Comparison of ENCODE assay signal across 23 cellular contexts in genomic region chr5:139841549-139841948, GRCh38. TPM values are rescaled to one million over a fixed set of nuclear protein-coding genes. Genes with fewer than 3 reads are reported as not detected.
DNase-seq lines count a peak whose midpoint lies in the region; ATAC-seq, FAIRE-seq and TF ChIP-seq lines count a peak whose summit lies in the region.
"Had no signal": no experiment of that assay in that cellular context is flagged by ENCODE, and none has a peak within 500 bp of the region (broad histone marks: within the 10 kb centered on the region; RNA-seq: fewer than 3 reads in every experiment).

No MANE protein-coding gene starts in this region.

- ATAC-seq in K562 = no peak
- no peak for ATAC-seq in GM19395 (IDR thresholded peaks at IDR 0.05; ENCODE audit: unreplicated experiment)
- no peak for ATAC-seq in naive thymus-derived CD4-positive, alpha-beta T cell

- no peaks in the 10 kb centered on the region for H3F3A ChIP-seq in smooth muscle cell (ENCODE audit: low read depth)

- H3K79me2 ChIP-seq in K562 (ENCODE audit: control insufficient read depth, insufficient read depth, low read length) = no peaks in the 10 kb centered on the region
- no peaks in the 10 kb centered on the region for H3K79me2 ChIP-seq in smooth muscle cell (ENCODE audit: low read depth)

- WGBS in K562 (ENCODE audit: insufficient coverage, low coverage, missing lambda C conversion rate) = 3% methylated on average over 4 of the region's 4 CpGs
- WGBS in smooth muscle cell (ENCODE audit: low lambda C conversion rate) = 80% methylated on average over 4 of the region's 4 CpGs

- H3K4me2 ChIP-seq in K562 (ENCODE audit: insufficient read depth, low read length) (no peak overlapping the region), smooth muscle cell (no peak overlapping the region)
- H3K4me2 ChIP-seq: PC-9 had no signal

- H3K27me3 Mint-ChIP-seq in activated T-helper 1 cell treated with anti-CD3 and anti-CD28 coated beads, Interleukin-12 subunit alpha, Interleukin-12 subunit beta, Interleukin-2, Interleukin-4 antibody, amounts not matched to agents 30 ng/mL and 10 ng/mL and 1 ng/mL, durations not matched to agents 14 hours and 24 hours and 36 hours (ENCODE audit: insufficient read depth) = peaks cover 33% of the 10 kb centered on the region
- H3K27me3 Mint-ChIP-seq in naive thymus-derived CD4-positive, alpha-beta T cell = peaks cover 15 to 41% (median 18%) of the 10 kb centered on the region in 5 donors

- no peak overlapping the region for H3K4me3 Mint-ChIP-seq in activated T-helper 1 cell treated with anti-CD3 and anti-CD28 coated beads, Interleukin-12 subunit alpha, Interleukin-12 subunit beta, Interleukin-2, Interleukin-4 antibody, amounts not matched to agents 30 ng/mL and 10 ng/mL and 1 ng/mL, durations not matched to agents 14 hours and 24 hours and 36 hours
- H3K4me3 Mint-ChIP-seq in naive thymus-derived CD4-positive, alpha-beta T cell = no peak overlapping the region
- H3K4me3 Mint-ChIP-seq: CD14-positive monocyte had no signal

- POLR2A ChIA-PET in K562 (lab: Yijun Ruan, JAX) = interaction anchor here (0.6 kb wide), 1 partner anchor 15 kb away, joined by 3 read pairs; no protein-coding TSS in a partner anchor
- POLR2A ChIA-PET in naive thymus-derived CD4-positive, alpha-beta T cell (lab: Charles Lee) = no interaction called here

- TF ChIP-seq CTCF in K562 (IDR thresholded peaks at IDR 0.05 in 2 of 3, conservative IDR thresholded peaks at IDR 0.05 in 1 of 3; ENCODE audit: insufficient read depth in 2 of 3, low read depth in 1 of 3, low read length in 3 of 3) = no peak
- peak; percentile 15 for TF ChIP-seq CTCF in fibroblast of villous mesenchyme (IDR thresholded peaks at IDR 0.05; ENCODE audit: insufficient read depth, low read depth, low read length)
- peak; percentile 6 for TF ChIP-seq CTCF in smooth muscle cell (IDR thresholded peaks at IDR 0.05; ENCODE audit: borderline replicate concordance, insufficient read depth, poor library complexity, severe bottlenecking)

- H3K27ac Mint-ChIP-seq in activated T-helper 1 cell treated with anti-CD3 and anti-CD28 coated beads, Interleukin-12 subunit alpha, Interleukin-12 subunit beta, Interleukin-2, Interleukin-4 antibody, amounts not matched to agents 30 ng/mL and 10 ng/mL and 1 ng/mL, durations not matched to agents 14 hours and 24 hours and 36 hours = no peak overlapping the region
- H3K27ac Mint-ChIP-seq in naive thymus-derived CD4-positive, alpha-beta T cell = no peak overlapping the region
- H3K27ac Mint-ChIP-seq: CD14-positive monocyte had no signal

- no TSS peak for BruUV-seq in K562 (replicated peaks; lab: Mats Ljungman, UMichigan)

- no peaks in the 10 kb centered on the region for H3K9me3 ChIP-seq in K562 (replicated peaks; ENCODE audit: control insufficient read depth, insufficient read depth, low read depth, low read length)
- no peaks in the 10 kb centered on the region for H3K9me3 ChIP-seq in smooth muscle cell (replicated peaks; ENCODE audit: low read depth)
- no peaks in the 10 kb centered on the region for H3K9me3 ChIP-seq in naive thymus-derived CD4-positive, alpha-beta T cell (ENCODE audit: control insufficient read depth in 2 of 3, low read length in 3 of 3)

- no peak for FAIRE-seq in K562 (lab: Jason Lieb, UNC)
- no peak for FAIRE-seq in urothelium cell line (lab: Jason Lieb, UNC)
- FAIRE-seq: GM18507 had no signal

- H4K20me1 ChIP-seq in K562 (replicated peaks; ENCODE audit: control insufficient read depth, insufficient read depth, low read length) (0 out of 2 replicates have a peak, but pooled peaks cover 12% of the 10 kb centered on the region), smooth muscle cell (ENCODE audit: low read depth) (no peaks in the 10 kb centered on the region)

- CTCF ChIA-PET in K562 (lab: Yijun Ruan, JAX; ENCODE audit: low intra/inter-chr PET ratio) = interaction anchor here (0.6 kb wide), 1 partner anchor 18 kb away, joined by 3 read pairs; no protein-coding TSS in a partner anchor
- CTCF ChIA-PET in naive thymus-derived CD4-positive, alpha-beta T cell (lab: Charles Lee) = no interaction called here

- no peak for TF ChIP-seq EP300 in K562 (IDR thresholded peaks at IDR 0.05; ENCODE audit: low read length)

- DNase-seq in LHCN-M2 (ENCODE audit: low read depth) = peak; percentile 4
- DNase-seq in K562 (ENCODE audit: extremely low read depth in 1 of 4, low spot score in 3 of 4) = no peak
- no peak for DNase-seq in fibroblast of villous mesenchyme (ENCODE audit: low read depth)
- no peak for DNase-seq in smooth muscle cell (lab: John Stamatoyannopoulos, UW; ENCODE audit: unreplicated experiment)
- no peak for DNase-seq in activated T-helper 1 cell treated with anti-CD3 and anti-CD28 coated beads, Interleukin-12 subunit alpha, Interleukin-12 subunit beta, Interleukin-2, Interleukin-4 antibody, amounts not matched to agents 30 ng/mL and 10 ng/mL and 1 ng/mL, durations not matched to agents 14 hours and 24 hours and 36 hours (ENCODE audit: low spot score)
- DNase-seq in naive thymus-derived CD4-positive, alpha-beta T cell = no peak
- no peak for DNase-seq in urothelium cell line (ENCODE audit: low spot score)
- DNase-seq: ACHN, DMS53, GDM1, H7, MM.1S, NCI-H1048, NCI-H1417 treated with DMSO at 0.1 percent for 48 hours, NCI-H187, NCI-H510A, NCI-H748 treated with DMSO at 0.1 percent for 48 hours, PC-9, RPMI8226, SHP77 had no signal

- H3K36me3 ChIP-seq in K562 (ENCODE audit: control insufficient read depth, insufficient read depth, low read length) = no peaks in the 10 kb centered on the region
- no peaks in the 10 kb centered on the region for H3K36me3 ChIP-seq in smooth muscle cell (ENCODE audit: low read depth)
- H3K36me3 ChIP-seq in naive thymus-derived CD4-positive, alpha-beta T cell (ENCODE audit: control insufficient read depth in 2 of 3, insufficient read depth in 3 of 3, low read length in 3 of 3) = no peaks in the 10 kb centered on the region

- H3K9me3 Mint-ChIP-seq in activated T-helper 1 cell treated with anti-CD3 and anti-CD28 coated beads, Interleukin-12 subunit alpha, Interleukin-12 subunit beta, Interleukin-2, Interleukin-4 antibody, amounts not matched to agents 30 ng/mL and 10 ng/mL and 1 ng/mL, durations not matched to agents 14 hours and 24 hours and 36 hours = no peaks in the 10 kb centered on the region
- H3K9me3 Mint-ChIP-seq in naive thymus-derived CD4-positive, alpha-beta T cell = peaks cover 0 to 1% (median 0%) of the 10 kb centered on the region in 11 donors

- no peak overlapping the region for H3K27ac ChIP-seq in K562 (ENCODE audit: extremely low read depth, low read depth, low read length)
- no peak overlapping the region for H3K27ac ChIP-seq in smooth muscle cell (ENCODE audit: low read depth)
- H3K27ac ChIP-seq in naive thymus-derived CD4-positive, alpha-beta T cell (ENCODE audit: low read depth, low read length) = no peak overlapping the region
- H3K27ac ChIP-seq: PC-9 had no signal

- peaks cover 4% of the 10 kb centered on the region for H3K4me1 Mint-ChIP-seq in activated T-helper 1 cell treated with anti-CD3 and anti-CD28 coated beads, Interleukin-12 subunit alpha, Interleukin-12 subunit beta, Interleukin-2, Interleukin-4 antibody, amounts not matched to agents 30 ng/mL and 10 ng/mL and 1 ng/mL, durations not matched to agents 14 hours and 24 hours and 36 hours (ENCODE audit: low read depth)
- H3K4me1 Mint-ChIP-seq in naive thymus-derived CD4-positive, alpha-beta T cell = peaks cover 0 to 3% (median 3%) of the 10 kb centered on the region in 7 donors
- H3K4me1 Mint-ChIP-seq: CD14-positive monocyte had no signal

- intact Hi-C loops in K562 (cut with micrococcal nuclease) = loop anchor here (5.0 kb wide), 1 partner anchor 209 kb away; no protein-coding TSS in a partner anchor
- intact Hi-C loops in activated T-helper 1 cell treated with anti-CD3 and anti-CD28 coated beads, Interleukin-12 subunit alpha, Interleukin-12 subunit beta, Interleukin-2, Interleukin-4 antibody, amounts not matched to agents 30 ng/mL and 10 ng/mL and 1 ng/mL, durations not matched to agents 14 hours and 24 hours and 36 hours (cut with micrococcal nuclease) = loop anchor here (10.0 kb wide), 1 partner anchor 313 kb away; no protein-coding TSS in a partner anchor
- intact Hi-C loops in naive thymus-derived CD4-positive, alpha-beta T cell (cut with micrococcal nuclease) = loop anchor here (10.0 kb wide), 4 partner anchors 123 to 547 kb away; partner anchors contain the start of gene MATR3 (in 1 of the 2)

- TF ChIP-seq POLR2A in K562 (conservative IDR thresholded peaks at IDR 0.05) = no peak

- in situ Hi-C loops in K562 (cut with MboI) = loop anchor here (5.0 kb wide), 1 partner anchor 54 kb away; no protein-coding TSS in a partner anchor

- H3K4me3 ChIP-seq in K562 (no peak overlapping the region), fibroblast of villous mesenchyme (ENCODE audit: low read depth, low read length) (no peak overlapping the region), smooth muscle cell (no peak overlapping the region)
- H3K4me3 ChIP-seq in naive thymus-derived CD4-positive, alpha-beta T cell (ENCODE audit: low read length) = no peak overlapping the region
- H3K4me3 ChIP-seq: PC-9 had no signal

- H3K9ac ChIP-seq in K562 (ENCODE audit: insufficient read depth in 1 of 2, low read depth in 2 of 2, low read length in 2 of 2) (no peak overlapping the region), smooth muscle cell (ENCODE audit: low read depth) (no peak overlapping the region)

- H2AFZ ChIP-seq in K562 (ENCODE audit: low read depth, low read length) (no peak overlapping the region), smooth muscle cell (ENCODE audit: low read depth) (no peak overlapping the region)
- H2AFZ ChIP-seq: PC-9 had no signal

- TF ChIP-seq RAD21 in K562 (CRISPR knock-in tag; conservative IDR thresholded peaks at IDR 0.05 in 1 of 2, IDR thresholded peaks at IDR 0.05 in 1 of 2) = no peak

- H3K4me1 ChIP-seq in K562 (replicated peaks in 1 of 2; ENCODE audit: control insufficient read depth in 2 of 2, insufficient read depth in 2 of 2, low read length in 2 of 2) (no peaks in the 10 kb centered on the region), smooth muscle cell (ENCODE audit: low read depth) (no peaks in the 10 kb centered on the region)
- no peaks in the 10 kb centered on the region for H3K4me1 ChIP-seq in naive thymus-derived CD4-positive, alpha-beta T cell (ENCODE audit: control insufficient read depth in 2 of 2, insufficient read depth in 2 of 2, low read length in 2 of 2)

- H3K36me3 Mint-ChIP-seq in activated T-helper 1 cell treated with anti-CD3 and anti-CD28 coated beads, Interleukin-12 subunit alpha, Interleukin-12 subunit beta, Interleukin-2, Interleukin-4 antibody, amounts not matched to agents 30 ng/mL and 10 ng/mL and 1 ng/mL, durations not matched to agents 14 hours and 24 hours and 36 hours (ENCODE audit: low read depth) = no peaks in the 10 kb centered on the region
- no peaks in the 10 kb centered on the region for H3K36me3 Mint-ChIP-seq in naive thymus-derived CD4-positive, alpha-beta T cell
- H3K36me3 Mint-ChIP-seq: CD14-positive monocyte had no signal

- no peaks in the 10 kb centered on the region for H3K9me1 ChIP-seq in K562 (ENCODE audit: control insufficient read depth, insufficient read depth, low read length)

- H3K27me3 ChIP-seq in K562 (ENCODE audit: control insufficient read depth in 2 of 2, insufficient read depth in 2 of 2, low read length in 2 of 2) (peaks cover 17 to 54% of the 10 kb centered on the region in 2 experiments; a peak in 4 of 5 replicates), smooth muscle cell (ENCODE audit: low read depth) (peaks cover 40% of the 10 kb centered on the region)
- no peaks in the 10 kb centered on the region for H3K27me3 ChIP-seq in naive thymus-derived CD4-positive, alpha-beta T cell (ENCODE audit: control insufficient read depth in 2 of 2, insufficient read depth in 2 of 2, low read length in 2 of 2)

RNA-seq across cellular contexts. Expression of gene PSD2, which starts 45.9 kb away (rescaled TPM):
- total RNA-seq in LHCN-M2 (2014; rRNA removed) (not detected in 2 replicates), K562 (2014; rRNA removed) (0.09 TPM in 1 of 2 replicates, not detected in the other), K562 (2014; rRNA removed; fragmentation: Illumina TruSeq; extraction: Trizol) (not detected in 2 replicates), K562 (2015; rRNA removed; fragmentation: Illumina TruSeq; extraction: Trizol) (not detected in 2 replicates), K562 (2021) (0.04 and 0.07 TPM in 2 replicates), fibroblast of villous mesenchyme (under 0.01 TPM in 1 of 2 replicates, not detected in the other), smooth muscle cell (0.72 and 0.81 TPM in 2 replicates)
- 0.06 TPM for polyA plus RNA-seq in LHCN-M2 (2012)
- total RNA-seq in K562 (2011; cell fraction: chromatin; rRNA removed; ENCODE audit: low replicate concordance) = 0.09 TPM in 2 replicates
- under 0.01 TPM in 1 of 2 replicates, not detected in the other for total RNA-seq in K562 (2011; cell fraction: nucleolus; rRNA removed)
- total RNA-seq in K562 (2011; cell fraction: nucleoplasm; rRNA removed) = not detected in 2 replicates
- polyA plus RNA-seq in K562 (2011; rRNA removed) (0.04 and 0.11 TPM in 2 replicates), K562 (2014; fragmentation: Illumina TruSeq; extraction: Trizol) (0.01 TPM in 1 of 2 replicates, not detected in the other), K562 (2014; fragmentation: Nextera tagmentation; extraction: Ambion mirVana) (not detected), K562 (2014; rRNA removed) (0.01 TPM in 1 of 2 replicates, not detected in the other), smooth muscle cell (0.43 and 0.54 TPM in 2 replicates)
- polyA plus RNA-seq in K562 (2011; cell fraction: cytosol; rRNA removed) = 0.09 TPM in 1 of 2 replicates, not detected in the other
- polyA plus RNA-seq in K562 (2011; cell fraction: nucleus; rRNA removed) = 0.18 and 0.29 TPM in 2 replicates
- polyA plus RNA-seq in K562 (2012) = 0.01 and 0.06 TPM in 2 replicates
- 0.03 TPM in 1 of 2 replicates, not detected in the other for polyA minus RNA-seq in K562 (2011; rRNA and poly(A)+ RNA removed)
- not detected in 2 replicates for polyA minus RNA-seq in K562 (2011; cell fraction: cytosol; rRNA and poly(A)+ RNA removed)
- 0.11 TPM in 1 of 2 replicates, not detected in the other for polyA minus RNA-seq in K562 (2011; cell fraction: nucleus; rRNA and poly(A)+ RNA removed)
- total RNA-seq in activated T-helper 1 cell treated with anti-CD3 and anti-CD28 coated beads, Interleukin-12 subunit alpha, Interleukin-12 subunit beta, Interleukin-2, Interleukin-4 antibody, amounts not matched to agents 30 ng/mL and 10 ng/mL and 1 ng/mL, durations not matched to agents 14 hours and 24 hours and 36 hours = not detected in 2 replicates
- under 1 TPM in 2 of 5 experiments, not detected in 3; 0.05 to 0.42 TPM for total RNA-seq in naive thymus-derived CD4-positive, alpha-beta T cell
- not detected for polyA plus RNA-seq in naive thymus-derived CD4-positive, alpha-beta T cell
- polyA plus RNA-seq: CD14-positive monocyte had no signal

Comparison
In these comparisons a context has a peak if more than half of its experiments do, and no peak if none do; other contexts are left out.
1. CTCF ChIP-seq: peak in fibroblast of villous mesenchyme (single experiment) and smooth muscle cell (single experiment); none in K562 (0 of 3).